Comparison of ENCODE assay signal across 25 cellular contexts in genomic region chr1:30684259-30684658, GRCh38. TPM values are rescaled to one million over a fixed set of nuclear protein-coding genes. Genes with fewer than 3 reads are reported as not detected.
"Had no signal": no experiment of that assay in that cellular context is flagged by ENCODE, and none has a peak within 500 bp of the region (broad histone marks: within the 10 kb centered on the region; RNA-seq: fewer than 3 reads in every experiment).

No MANE protein-coding gene starts in this region.

- H3K36me3 Mint-ChIP-seq: stimulated activated effector memory CD8-positive, alpha-beta T cell treated with anti-CD3 and anti-CD28 coated beads, Interleukin-12 subunit alpha, Interleukin-12 subunit beta, amount 100 ng/mL, for 72 hours had no signal

- ATAC-seq: activated CD4-positive, CD25-positive, alpha-beta regulatory T cell treated with anti-CD3 and anti-CD28 coated beads, Interleukin-2, amount 50 U/mL, for 24 hours; gastroesophageal sphincter; heart left ventricle; lower lobe of right lung; right lobe of liver; stimulated activated effector memory CD8-positive, alpha-beta T cell treated with anti-CD3 and anti-CD28 coated beads, Interleukin-12 subunit alpha, Interleukin-12 subunit beta, amount 100 ng/mL, for 72 hours had no signal

- H3K4me3 ChIP-seq: gastroesophageal sphincter, heart left ventricle, mucosa of descending colon, tibial nerve had no signal

- H3K27ac Mint-ChIP-seq: activated CD4-positive, alpha-beta memory T cell treated with anti-CD3 and anti-CD28 coated beads, Interleukin-2, amount 10 ng/mL, durations not matched to agents 7 days and 5 days; activated CD4-positive, alpha-beta T cell treated with anti-CD3 and anti-CD28 coated beads, Interleukin-2, amount 10 ng/mL, durations not matched to agents 24 days and 14 days; endodermal cell; stimulated activated effector memory CD8-positive, alpha-beta T cell treated with anti-CD3 and anti-CD28 coated beads, Interleukin-12 subunit alpha, Interleukin-12 subunit beta, amount 100 ng/mL, for 72 hours had no signal

- H3K4me1 Mint-ChIP-seq: activated CD4-positive, alpha-beta memory T cell treated with anti-CD3 and anti-CD28 coated beads, Interleukin-2, amount 10 ng/mL, durations not matched to agents 7 days and 5 days; activated CD4-positive, alpha-beta T cell treated with anti-CD3 and anti-CD28 coated beads, Interleukin-2, amount 10 ng/mL, durations not matched to agents 24 days and 14 days had no signal

- H3K9me3 Mint-ChIP-seq: activated CD4-positive, alpha-beta memory T cell treated with anti-CD3 and anti-CD28 coated beads, Interleukin-2, amount 10 ng/mL, durations not matched to agents 7 days and 5 days; activated CD4-positive, alpha-beta T cell treated with anti-CD3 and anti-CD28 coated beads, Interleukin-2, amount 10 ng/mL, durations not matched to agents 24 days and 14 days; stimulated activated effector memory CD8-positive, alpha-beta T cell treated with anti-CD3 and anti-CD28 coated beads, Interleukin-12 subunit alpha, Interleukin-12 subunit beta, amount 100 ng/mL, for 72 hours had no signal

- H3K36me3 ChIP-seq: esophagus squamous epithelium, gastroesophageal sphincter, heart left ventricle, lower lobe of right lung, right lobe of liver, stomach, suprapubic skin, tibial nerve had no signal

- H3K27me3 ChIP-seq: right lobe of liver had no signal

- H3K4me1 ChIP-seq: right lobe of liver had no signal

- H3K4me3 Mint-ChIP-seq: activated CD4-positive, alpha-beta memory T cell treated with anti-CD3 and anti-CD28 coated beads, Interleukin-2, amount 10 ng/mL, durations not matched to agents 7 days and 5 days; activated CD4-positive, alpha-beta T cell treated with anti-CD3 and anti-CD28 coated beads, Interleukin-2, amount 10 ng/mL, durations not matched to agents 24 days and 14 days had no signal

- DNase-seq: activated CD4-positive, alpha-beta memory T cell treated with anti-CD3 and anti-CD28 coated beads, Interleukin-2, amount 10 ng/mL, durations not matched to agents 7 days and 5 days; activated CD4-positive, alpha-beta T cell treated with anti-CD3 and anti-CD28 coated beads, Interleukin-2, amount 10 ng/mL, durations not matched to agents 24 days and 14 days; activated naive CD4-positive, alpha-beta T cell treated with Interleukin-2 at 50 U/mL for 16 hours; activated T-cell treated with anti-CD3 and anti-CD28 coated beads for 4 hours; amygdala; cerebellar nuclear complex; cortex of kidney; esophagus squamous epithelium; lower lobe of right lung; mesendoderm; mucosa of descending colon; small intestine; stimulated activated CD4-positive, alpha-beta T cell treated with anti-CD3 and anti-CD28 coated beads, Interleukin-2, amount 100 ng/mL, for 24 hours; stomach; T1000 had no signal

- H3K9me3 ChIP-seq: esophagus squamous epithelium, gastroesophageal sphincter, heart left ventricle, lower lobe of right lung, mucosa of descending colon, right lobe of liver, suprapubic skin had no signal

- H3K27ac ChIP-seq: esophagus squamous epithelium, gastroesophageal sphincter, heart left ventricle, lower lobe of right lung, right lobe of liver, stomach, suprapubic skin, tibial nerve had no signal

RNA-seq across cellular contexts. Expression of gene MATN1, which starts 39.1 kb away (rescaled TPM):
- total RNA-seq: activated CD4-positive, alpha-beta memory T cell treated with anti-CD3 and anti-CD28 coated beads, Interleukin-2, amount 10 ng/mL, durations not matched to agents 7 days and 5 days; bronchial epithelial cell; endodermal cell; esophagus squamous epithelium; gastroesophageal sphincter; lower lobe of right lung; right lobe of liver; T-helper 1 cell treated with Interleukin-12 subunit alpha and Interleukin-12 subunit beta and Interleukin-4 antibody, amounts not matched to agents 30 ng/mL and 1 ng/mL, for 36 hours; tibial nerve had no signal
- polyA plus RNA-seq: heart left ventricle, stomach had no signal
